40 cellular contexts compared by ENCODE assay signal in genomic region chr9:21935631-21936030, GRCh38. TPM values are rescaled to one million over a fixed set of nuclear protein-coding genes. Genes with fewer than 3 reads are reported as not detected.
"Had no signal": no experiment of that assay in that cellular context is flagged by ENCODE, and none has a peak within 500 bp of the region (broad histone marks: within the 10 kb centered on the region; RNA-seq: fewer than 3 reads in every experiment).

No MANE protein-coding gene starts in this region.

- H3K27me3 Mint-ChIP-seq: activated CD4-positive, alpha-beta memory T cell treated with anti-CD3 and anti-CD28 coated beads, Interleukin-2, amount 10 ng/mL, durations not matched to agents 7 days and 5 days; activated CD4-positive, alpha-beta T cell treated with anti-CD3 and anti-CD28 coated beads for 36 hours; activated CD4-positive, alpha-beta T cell treated with anti-CD3 and anti-CD28 coated beads, Interleukin-2, amount 10 ng/mL, durations not matched to agents 7 days and 5 days; activated CD8-positive, alpha-beta memory T cell treated with anti-CD3 and anti-CD28 coated beads, Interleukin-2, amount 10 ng/mL, durations not matched to agents 7 days and 5 days; activated naive CD8-positive, alpha-beta T cell treated with anti-CD3 and anti-CD28 coated beads for 36 hours; activated T-cell treated with anti-CD3 and anti-CD28 coated beads, Interleukin-2, amount 50 U/mL, for 24 hours had no signal

- H3K9me3 Mint-ChIP-seq: activated CD4-positive, alpha-beta memory T cell treated with anti-CD3 and anti-CD28 coated beads, Interleukin-2, amount 10 ng/mL, durations not matched to agents 7 days and 5 days; activated CD4-positive, alpha-beta T cell treated with anti-CD3 and anti-CD28 coated beads, Interleukin-2, amount 10 ng/mL, durations not matched to agents 7 days and 5 days; activated naive CD4-positive, alpha-beta T cell treated with anti-CD3 and anti-CD28 coated beads for 36 hours; activated naive CD4-positive, alpha-beta T cell treated with anti-CD3 and anti-CD28 coated beads, Interleukin-2, amount 50 U/mL, for 72 hours; activated naive CD8-positive, alpha-beta T cell treated with anti-CD3 and anti-CD28 coated beads for 36 hours; activated T-cell treated with anti-CD3 and anti-CD28 coated beads, Interleukin-2, amount 50 U/mL, for 24 hours; activated T-cell treated with anti-CD3 and anti-CD28 coated beads, Interleukin-2, amount 50 U/mL, for 72 hours; activated T-helper 1 cell treated with anti-CD3 and anti-CD28 coated beads, Interleukin-12 subunit alpha, Interleukin-12 subunit beta, Interleukin-2, Interleukin-4 antibody, amounts not matched to agents 30 ng/mL and 10 ng/mL and 1 ng/mL, durations not matched to agents 14 hours and 24 hours and 36 hours; activated T-helper 17 cell treated with anti-CD3 and anti-CD28 coated beads, Interleukin-2, amount 50 U/mL, for 72 hours; T-helper 1 cell treated with Interleukin-12 subunit alpha and Interleukin-12 subunit beta and Interleukin-4 antibody, amounts not matched to agents 30 μg/mL and 1 μg/mL, for 36 hours; T-helper 2 cell treated with Interferon-gamma antibody and Interleukin-4, amounts not matched to agents 5 μg/mL and 100 μg/mL, for 36 hours had no signal

- H3K27me3 ChIP-seq: adrenal gland, body of pancreas, brain microvascular endothelial cell, breast epithelium had no signal

- ATAC-seq: activated CD4-positive, alpha-beta T cell treated with anti-CD3 and anti-CD28 coated beads for 36 hours; activated CD4-positive, CD25-positive, alpha-beta regulatory T cell treated with anti-CD3 and anti-CD28 coated beads, Interleukin-2, amount 50 U/mL, for 24 hours; activated CD8-positive, alpha-beta memory T cell treated with anti-CD3 and anti-CD28 coated beads, Interleukin-2, amount 10 ng/mL, durations not matched to agents 7 days and 5 days; activated CD8-positive, alpha-beta T cell treated with anti-CD3 and anti-CD28 coated beads, Interleukin-2, amount 10 ng/mL, durations not matched to agents 7 days and 5 days; activated naive CD4-positive, alpha-beta T cell treated with anti-CD3 and anti-CD28 coated beads, Interleukin-2, amount 50 U/mL, for 72 hours; activated T-cell treated with anti-CD3 and anti-CD28 coated beads, Interleukin-2, amount 50 U/mL, for 72 hours; activated T-helper 17 cell treated with anti-CD3 and anti-CD28 coated beads, Interleukin-2, amount 50 U/mL, for 72 hours; body of pancreas had no signal

- H3K4me1 ChIP-seq: adrenal gland, body of pancreas, breast epithelium had no signal

- DNase-seq: activated CD4-positive, alpha-beta memory T cell treated with anti-CD3 and anti-CD28 coated beads, Interleukin-2, amount 10 ng/mL, durations not matched to agents 7 days and 5 days; activated CD4-positive, alpha-beta T cell treated with anti-CD3 and anti-CD28 coated beads for 1 hour; activated CD4-positive, alpha-beta T cell treated with anti-CD3 and anti-CD28 coated beads for 36 hours; activated CD4-positive, alpha-beta T cell treated with anti-CD3 and anti-CD28 coated beads for 48 hours; activated CD4-positive, alpha-beta T cell treated with anti-CD3 and anti-CD28 coated beads, Interleukin-2, amount 10 ng/mL, durations not matched to agents 7 days and 5 days; activated CD4-positive, alpha-beta T cell treated with anti-CD3 and anti-CD28 coated beads, Interleukin-2, amount 50 U/mL, for 48 hours; activated CD4-positive, CD25-positive, alpha-beta regulatory T cell; activated CD8-positive, alpha-beta memory T cell treated with anti-CD3 and anti-CD28 coated beads for 24 hours; activated CD8-positive, alpha-beta memory T cell treated with anti-CD3 and anti-CD28 coated beads, Interleukin-2, amount 10 ng/mL, durations not matched to agents 7 days and 5 days; activated CD8-positive, alpha-beta memory T cell treated with anti-CD3 and anti-CD28 coated beads, Interleukin-2, amount 50 U/mL, for 48 hours; activated CD8-positive, alpha-beta T cell treated with anti-CD3 and anti-CD28 coated beads, Interleukin-2, amount 10 ng/mL, durations not matched to agents 7 days and 5 days; activated effector memory CD4-positive, alpha-beta T cell treated with anti-CD3 and anti-CD28 coated beads, Interleukin-2, amount 50 U/mL, for 16 hours; activated gamma-delta T cell treated with Interleukin-2 at 50 U/mL for 16 hours; activated naive CD4-positive, alpha-beta T cell; activated naive CD4-positive, alpha-beta T cell treated with anti-CD3 and anti-CD28 coated beads for 36 hours; activated naive CD4-positive, alpha-beta T cell treated with anti-CD3 and anti-CD28 coated beads, Interleukin-2, amount 50 U/mL, for 16 hours; activated naive CD8-positive, alpha-beta T cell treated with anti-CD3 and anti-CD28 coated beads for 36 hours; activated T-cell treated with anti-CD3 and anti-CD28 coated beads, Interleukin-2, amount 50 U/mL, for 24 hours; activated T-cell treated with anti-CD3 and anti-CD28 coated beads, Interleukin-2, amount 50 U/mL, for 72 hours; adrenal gland; amniotic stem cell; aorta; body of pancreas; brain microvascular endothelial cell; central memory CD4-positive, alpha-beta T cell; T-helper 1 cell; T-helper 2 cell; T-helper 9 cell had no signal

- H3K27ac Mint-ChIP-seq: activated CD4-positive, alpha-beta memory T cell treated with anti-CD3 and anti-CD28 coated beads, Interleukin-2, amount 10 ng/mL, durations not matched to agents 7 days and 5 days; activated CD4-positive, alpha-beta T cell treated with anti-CD3 and anti-CD28 coated beads for 36 hours; activated CD4-positive, alpha-beta T cell treated with anti-CD3 and anti-CD28 coated beads, Interleukin-2, amount 10 ng/mL, durations not matched to agents 7 days and 5 days; activated CD8-positive, alpha-beta memory T cell treated with anti-CD3 and anti-CD28 coated beads, Interleukin-2, amount 10 ng/mL, durations not matched to agents 7 days and 5 days; activated CD8-positive, alpha-beta T cell treated with anti-CD3 and anti-CD28 coated beads, Interleukin-2, amount 10 ng/mL, durations not matched to agents 7 days and 5 days; activated naive CD4-positive, alpha-beta T cell treated with anti-CD3 and anti-CD28 coated beads for 36 hours; activated naive CD4-positive, alpha-beta T cell treated with anti-CD3 and anti-CD28 coated beads, Interleukin-2, amount 50 U/mL, for 72 hours; activated naive CD8-positive, alpha-beta T cell treated with anti-CD3 and anti-CD28 coated beads for 36 hours; activated T-cell treated with anti-CD3 and anti-CD28 coated beads, Interleukin-2, amount 50 U/mL, for 24 hours; activated T-cell treated with anti-CD3 and anti-CD28 coated beads, Interleukin-2, amount 50 U/mL, for 72 hours; activated T-helper 1 cell treated with anti-CD3 and anti-CD28 coated beads, Interleukin-12 subunit alpha, Interleukin-12 subunit beta, Interleukin-2, Interleukin-4 antibody, amounts not matched to agents 30 ng/mL and 10 ng/mL and 1 ng/mL, durations not matched to agents 14 hours and 24 hours and 36 hours; activated T-helper 17 cell treated with anti-CD3 and anti-CD28 coated beads, Interleukin-2, amount 50 U/mL, for 72 hours; T-helper 1 cell treated with Interleukin-12 subunit alpha and Interleukin-12 subunit beta and Interleukin-4 antibody, amounts not matched to agents 30 μg/mL and 1 μg/mL, for 36 hours; T-helper 2 cell treated with Interferon-gamma antibody and Interleukin-4, amounts not matched to agents 5 μg/mL and 100 μg/mL, for 36 hours had no signal

- H3K9me3 ChIP-seq: adrenal gland, body of pancreas, breast epithelium had no signal

- H3K36me3 Mint-ChIP-seq: activated naive CD4-positive, alpha-beta T cell treated with anti-CD3 and anti-CD28 coated beads, Interleukin-2, amount 50 U/mL, for 72 hours had no signal

- H3K4me1 Mint-ChIP-seq: activated CD4-positive, alpha-beta memory T cell treated with anti-CD3 and anti-CD28 coated beads, Interleukin-2, amount 10 ng/mL, durations not matched to agents 7 days and 5 days; activated CD4-positive, alpha-beta T cell treated with anti-CD3 and anti-CD28 coated beads for 36 hours; activated CD4-positive, alpha-beta T cell treated with anti-CD3 and anti-CD28 coated beads, Interleukin-2, amount 10 ng/mL, durations not matched to agents 7 days and 5 days; activated CD8-positive, alpha-beta memory T cell treated with anti-CD3 and anti-CD28 coated beads, Interleukin-2, amount 10 ng/mL, durations not matched to agents 7 days and 5 days; activated T-helper 17 cell treated with anti-CD3 and anti-CD28 coated beads, Interleukin-2, amount 50 U/mL, for 72 hours had no signal

- H3K4me3 Mint-ChIP-seq: activated CD4-positive, alpha-beta memory T cell treated with anti-CD3 and anti-CD28 coated beads, Interleukin-2, amount 10 ng/mL, durations not matched to agents 7 days and 5 days; activated CD4-positive, alpha-beta T cell treated with anti-CD3 and anti-CD28 coated beads for 36 hours; activated CD4-positive, alpha-beta T cell treated with anti-CD3 and anti-CD28 coated beads, Interleukin-2, amount 10 ng/mL, durations not matched to agents 7 days and 5 days; activated CD8-positive, alpha-beta memory T cell treated with anti-CD3 and anti-CD28 coated beads, Interleukin-2, amount 10 ng/mL, durations not matched to agents 7 days and 5 days; activated CD8-positive, alpha-beta T cell treated with anti-CD3 and anti-CD28 coated beads, Interleukin-2, amount 10 ng/mL, durations not matched to agents 7 days and 5 days; activated naive CD4-positive, alpha-beta T cell treated with anti-CD3 and anti-CD28 coated beads for 36 hours; activated naive CD8-positive, alpha-beta T cell treated with anti-CD3 and anti-CD28 coated beads for 36 hours; activated T-cell treated with anti-CD3 and anti-CD28 coated beads, Interleukin-2, amount 50 U/mL, for 24 hours; activated T-cell treated with anti-CD3 and anti-CD28 coated beads, Interleukin-2, amount 50 U/mL, for 72 hours; activated T-helper 1 cell treated with anti-CD3 and anti-CD28 coated beads, Interleukin-12 subunit alpha, Interleukin-12 subunit beta, Interleukin-2, Interleukin-4 antibody, amounts not matched to agents 30 ng/mL and 10 ng/mL and 1 ng/mL, durations not matched to agents 14 hours and 24 hours and 36 hours; activated T-helper 17 cell treated with anti-CD3 and anti-CD28 coated beads, Interleukin-2, amount 50 U/mL, for 72 hours; T-helper 1 cell treated with Interleukin-12 subunit alpha and Interleukin-12 subunit beta and Interleukin-4 antibody, amounts not matched to agents 30 μg/mL and 1 μg/mL, for 36 hours; T-helper 2 cell treated with Interferon-gamma antibody and Interleukin-4, amounts not matched to agents 5 μg/mL and 100 μg/mL, for 36 hours had no signal

- H3K36me3 ChIP-seq: adrenal gland, brain microvascular endothelial cell, breast epithelium had no signal

- FAIRE-seq: astrocyte, TTC549 had no signal

- H3K27ac ChIP-seq: adrenal gland, body of pancreas, brain microvascular endothelial cell, breast epithelium, VCaP had no signal

- H3K4me3 ChIP-seq: adrenal gland, body of pancreas, breast epithelium had no signal

RNA-seq across cellular contexts. Expression of gene CDKN2A, which starts 58.6 kb away (rescaled TPM):
- total RNA-seq: cerebellum had no signal

RNA-seq across cellular contexts. Expression of gene CDKN2B-AS1, which starts 59.0 kb away (rescaled TPM):
- total RNA-seq: cardiac septum, cerebellum had no signal
